23 cellular contexts compared by ENCODE assay signal in the genomic region with DNA sequence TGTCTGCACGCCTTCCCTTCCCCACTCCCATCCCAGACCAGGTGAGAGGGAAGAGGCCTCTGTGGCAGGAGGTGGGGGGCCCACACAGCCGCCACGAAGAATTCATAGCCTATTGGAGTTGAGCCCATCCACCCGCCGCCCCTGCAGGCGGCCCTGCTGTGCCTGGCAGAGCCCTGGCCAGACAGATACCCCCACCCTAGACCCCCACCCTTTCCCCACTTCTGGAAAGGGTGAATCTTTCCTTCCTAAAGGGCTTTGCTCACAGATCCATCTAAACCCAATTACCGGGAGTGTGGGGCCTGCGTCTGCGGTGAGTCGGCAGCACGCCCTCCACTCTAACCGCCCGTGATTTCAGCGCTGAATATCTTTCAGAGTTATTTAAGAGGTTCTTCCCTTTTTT.
"Had no signal": no experiment of that assay in that cellular context is flagged by ENCODE, and none has a peak within 500 bp of the region (broad histone marks: within the 10 kb centered on the region; RNA-seq: fewer than 3 reads in every experiment).

No MANE protein-coding gene starts in this region.

- H3K4me3 Mint-ChIP-seq: activated CD4-positive, alpha-beta T cell treated with anti-CD3 and anti-CD28 coated beads, Interleukin-2, amount 10 ng/mL, durations not matched to agents 7 days and 5 days; activated CD8-positive, alpha-beta memory T cell treated with anti-CD3 and anti-CD28 coated beads, Interleukin-2, amount 10 ng/mL, durations not matched to agents 7 days and 5 days; activated CD8-positive, alpha-beta T cell treated with anti-CD3 and anti-CD28 coated beads for 36 hours; activated naive CD4-positive, alpha-beta T cell treated with anti-CD3 and anti-CD28 coated beads, Interleukin-2, amount 10 ng/mL, durations not matched to agents 7 days and 5 days; brain; naive thymus-derived CD4-positive, alpha-beta T cell; neural progenitor cell had no signal

- H3K36me3 Mint-ChIP-seq: activated CD8-positive, alpha-beta memory T cell treated with anti-CD3 and anti-CD28 coated beads, Interleukin-2, amount 10 ng/mL, durations not matched to agents 7 days and 5 days; activated naive CD4-positive, alpha-beta T cell treated with anti-CD3 and anti-CD28 coated beads, Interleukin-2, amount 10 ng/mL, durations not matched to agents 7 days and 5 days; brain; naive thymus-derived CD4-positive, alpha-beta T cell; neural progenitor cell had no signal

- H3K27me3 Mint-ChIP-seq: activated CD4-positive, alpha-beta T cell treated with anti-CD3 and anti-CD28 coated beads, Interleukin-2, amount 10 ng/mL, durations not matched to agents 7 days and 5 days; activated CD8-positive, alpha-beta memory T cell treated with anti-CD3 and anti-CD28 coated beads, Interleukin-2, amount 10 ng/mL, durations not matched to agents 7 days and 5 days; activated naive CD4-positive, alpha-beta T cell treated with anti-CD3 and anti-CD28 coated beads, Interleukin-2, amount 10 ng/mL, durations not matched to agents 7 days and 5 days had no signal

- H3K4me3 ChIP-seq: heart right ventricle, lung, neural progenitor cell, tibial nerve had no signal

- H3K9ac ChIP-seq: neural progenitor cell had no signal

- H3K9me3 Mint-ChIP-seq: activated CD4-positive, alpha-beta T cell treated with anti-CD3 and anti-CD28 coated beads, Interleukin-2, amount 10 ng/mL, durations not matched to agents 7 days and 5 days; activated CD8-positive, alpha-beta T cell treated with anti-CD3 and anti-CD28 coated beads for 36 hours; activated naive CD4-positive, alpha-beta T cell treated with anti-CD3 and anti-CD28 coated beads, Interleukin-2, amount 10 ng/mL, durations not matched to agents 7 days and 5 days; brain; naive thymus-derived CD4-positive, alpha-beta T cell; neural progenitor cell had no signal

- H3K4me1 ChIP-seq: neural progenitor cell had no signal

- H3K36me3 ChIP-seq: heart right ventricle, neural progenitor cell, tibial nerve had no signal

- H3K9me3 ChIP-seq: heart right ventricle, tibial nerve had no signal

- DNase-seq: activated CD4-positive, alpha-beta T cell treated with anti-CD3 and anti-CD28 coated beads, Interleukin-2, amount 10 ng/mL, durations not matched to agents 7 days and 5 days; activated CD8-positive, alpha-beta memory T cell treated with anti-CD3 and anti-CD28 coated beads, Interleukin-2, amount 10 ng/mL, durations not matched to agents 7 days and 5 days; activated CD8-positive, alpha-beta T cell treated with anti-CD3 and anti-CD28 coated beads for 36 hours; activated naive CD4-positive, alpha-beta T cell treated with anti-CD3 and anti-CD28 coated beads, Interleukin-2, amount 10 ng/mL, durations not matched to agents 7 days and 5 days; activated T-cell treated with anti-CD3 and anti-CD28 coated beads for 4 hours; anterior cingulate cortex; caudate nucleus; dermis blood vessel endothelial cell; effector CD8-positive, alpha-beta T cell; erythroblast; foreskin fibroblast; heart right ventricle; islet precursor cell; naive thymus-derived CD4-positive, alpha-beta T cell; stimulated activated CD4-positive, alpha-beta T cell treated with anti-CD3 and anti-CD28 coated beads, Interleukin-4, amount 100 ng/mL, for 24 hours; stimulated activated naive CD8-positive, alpha-beta T cell treated with anti-CD3 and anti-CD28 coated beads, Interleukin-15, Interleukin-2, amounts not matched to agents 100 U/mL and 50 U/mL, for 24 hours; T-helper 2 cell had no signal

- H3K27ac ChIP-seq: neural progenitor cell, tibial nerve had no signal

- H2AFZ ChIP-seq: neural progenitor cell had no signal

- H3K4me2 ChIP-seq: neural progenitor cell had no signal

- H3K27ac Mint-ChIP-seq: activated CD4-positive, alpha-beta T cell treated with anti-CD3 and anti-CD28 coated beads, Interleukin-2, amount 10 ng/mL, durations not matched to agents 7 days and 5 days; activated CD8-positive, alpha-beta memory T cell treated with anti-CD3 and anti-CD28 coated beads, Interleukin-2, amount 10 ng/mL, durations not matched to agents 7 days and 5 days; activated CD8-positive, alpha-beta T cell treated with anti-CD3 and anti-CD28 coated beads for 36 hours; activated naive CD4-positive, alpha-beta T cell treated with anti-CD3 and anti-CD28 coated beads, Interleukin-2, amount 10 ng/mL, durations not matched to agents 7 days and 5 days; neural progenitor cell had no signal

- ATAC-seq: activated CD4-positive, CD25-positive, alpha-beta regulatory T cell treated with anti-CD3 and anti-CD28 coated beads, Interleukin-2, amount 50 U/mL, for 24 hours; activated CD8-positive, alpha-beta memory T cell treated with anti-CD3 and anti-CD28 coated beads, Interleukin-2, amount 10 ng/mL, durations not matched to agents 7 days and 5 days; activated CD8-positive, alpha-beta T cell treated with anti-CD3 and anti-CD28 coated beads for 36 hours; left colon; naive thymus-derived CD4-positive, alpha-beta T cell; stimulated activated naive CD8-positive, alpha-beta T cell treated with anti-CD3 and anti-CD28 coated beads, Interleukin-15, Interleukin-2, amounts not matched to agents 100 U/mL and 50 U/mL, for 24 hours had no signal

- H3K4me1 Mint-ChIP-seq: activated CD4-positive, alpha-beta T cell treated with anti-CD3 and anti-CD28 coated beads, Interleukin-2, amount 10 ng/mL, durations not matched to agents 7 days and 5 days; activated CD8-positive, alpha-beta memory T cell treated with anti-CD3 and anti-CD28 coated beads, Interleukin-2, amount 10 ng/mL, durations not matched to agents 7 days and 5 days; activated naive CD4-positive, alpha-beta T cell treated with anti-CD3 and anti-CD28 coated beads, Interleukin-2, amount 10 ng/mL, durations not matched to agents 7 days and 5 days; neural progenitor cell had no signal

- H3K27me3 ChIP-seq: neural progenitor cell, tibial nerve had no signal
